In the genomic region with DNA sequence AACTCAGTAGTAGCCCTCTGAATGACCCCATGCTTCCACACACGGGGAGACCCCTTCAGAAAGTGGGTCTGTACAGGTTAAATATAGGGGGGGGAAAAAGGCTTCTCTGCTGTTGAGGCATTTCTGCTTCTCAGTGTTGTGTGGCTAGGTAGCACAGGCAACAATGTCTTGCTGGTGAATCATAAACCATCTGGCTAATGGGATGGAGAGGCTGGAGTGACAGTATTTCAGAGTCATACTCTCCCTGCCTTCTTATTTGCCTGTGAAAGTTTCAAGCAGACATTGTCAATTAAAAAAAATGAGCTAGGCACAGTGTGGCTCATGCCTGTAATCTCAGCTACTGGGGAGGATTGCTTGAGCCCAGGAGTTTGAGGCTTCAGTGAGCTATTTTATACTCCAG, we compare ENCODE assay signal across 10 cellular contexts. TPM values are rescaled to one million over a fixed set of nuclear protein-coding genes. Genes with fewer than 3 reads are reported as not detected.
DNase-seq lines count a peak whose midpoint lies in the region; ATAC-seq and TF ChIP-seq lines count a peak whose summit lies in the region.
"Had no signal": no experiment of that assay in that cellular context is flagged by ENCODE, and none has a peak within 500 bp of the region (broad histone marks: within the 10 kb centered on the region; RNA-seq: fewer than 3 reads in every experiment).

No MANE protein-coding gene starts in this region.

- peak overlapping the region; percentile 50 for H3K27ac Mint-ChIP-seq in activated CD8-positive, alpha-beta T cell treated with anti-CD3 and anti-CD28 coated beads for 36 hours
- no peak overlapping the region for H3K27ac Mint-ChIP-seq in activated CD8-positive, alpha-beta T cell treated with anti-CD3 and anti-CD28 coated beads, Interleukin-2, amount 10 ng/mL, durations not matched to agents 7 days and 5 days
- H3K27ac Mint-ChIP-seq in IgD-negative memory B cell: peak overlapping the region; percentile 3 to 46 (median 17)
- H3K27ac Mint-ChIP-seq in naive thymus-derived CD8-positive, alpha-beta T cell: peak overlapping the region in 5 of 10 donors; percentile 20 to 75 (median 29)

- H3K4me1 Mint-ChIP-seq in activated CD8-positive, alpha-beta T cell treated with anti-CD3 and anti-CD28 coated beads for 36 hours (ENCODE audit: low read depth): peaks cover 21% of the 10 kb centered on the region
- no peaks in the 10 kb centered on the region for H3K4me1 Mint-ChIP-seq in activated CD8-positive, alpha-beta T cell treated with anti-CD3 and anti-CD28 coated beads, Interleukin-2, amount 10 ng/mL, durations not matched to agents 7 days and 5 days (ENCODE audit: low read depth)
- H3K4me1 Mint-ChIP-seq in IgD-negative memory B cell: peaks cover 5 to 11% (median 6%) of the 10 kb centered on the region in 3 donors
- peaks cover 14 to 19% (median 17%) of the 10 kb centered on the region in 4 donors for H3K4me1 Mint-ChIP-seq in naive thymus-derived CD8-positive, alpha-beta T cell

- intact Hi-C loops in activated CD8-positive, alpha-beta T cell treated with anti-CD3 and anti-CD28 coated beads for 36 hours (cut with micrococcal nuclease): no loop called here

- TF ChIP-seq CTCF in activated CD8-positive, alpha-beta T cell treated with anti-CD3 and anti-CD28 coated beads for 36 hours (IDR thresholded peaks at IDR 0.05): no peak
- TF ChIP-seq CTCF in epithelial cell of esophagus (IDR thresholded peaks at IDR 0.05; ENCODE audit: insufficient read depth, low read depth, low read length, missing control alignments): no peak

- ATAC-seq in activated CD8-positive, alpha-beta T cell treated with anti-CD3 and anti-CD28 coated beads for 36 hours: peak; percentile 56
- ATAC-seq in activated CD8-positive, alpha-beta T cell treated with anti-CD3 and anti-CD28 coated beads, Interleukin-2, amount 10 ng/mL, durations not matched to agents 7 days and 5 days: no peak
- no peak for ATAC-seq in naive thymus-derived CD8-positive, alpha-beta T cell

- peaks cover 9% of the 10 kb centered on the region for H3K9me3 Mint-ChIP-seq in activated CD8-positive, alpha-beta T cell treated with anti-CD3 and anti-CD28 coated beads for 36 hours
- H3K9me3 Mint-ChIP-seq in activated CD8-positive, alpha-beta T cell treated with anti-CD3 and anti-CD28 coated beads, Interleukin-2, amount 10 ng/mL, durations not matched to agents 7 days and 5 days (ENCODE audit: insufficient read depth): peaks cover 8% of the 10 kb centered on the region
- no peaks in the 10 kb centered on the region for H3K9me3 Mint-ChIP-seq in IgD-negative memory B cell
- peaks cover 0 to 2% (median 0%) of the 10 kb centered on the region in 9 donors for H3K9me3 Mint-ChIP-seq in naive thymus-derived CD8-positive, alpha-beta T cell

- no peaks in the 10 kb centered on the region for H3K27me3 Mint-ChIP-seq in activated CD8-positive, alpha-beta T cell treated with anti-CD3 and anti-CD28 coated beads for 36 hours
- no peaks in the 10 kb centered on the region for H3K27me3 Mint-ChIP-seq in activated CD8-positive, alpha-beta T cell treated with anti-CD3 and anti-CD28 coated beads, Interleukin-2, amount 10 ng/mL, durations not matched to agents 7 days and 5 days (ENCODE audit: low read depth)
- no peaks in the 10 kb centered on the region for H3K27me3 Mint-ChIP-seq in IgD-negative memory B cell
- H3K27me3 Mint-ChIP-seq in naive thymus-derived CD8-positive, alpha-beta T cell: no peaks in the 10 kb centered on the region

- H3K4me3 ChIP-seq in epithelial cell of esophagus (ENCODE audit: low read length): no peak overlapping the region
- H3K4me3 ChIP-seq: thoracic aorta had no signal

- DNase-seq in activated CD8-positive, alpha-beta T cell treated with anti-CD3 and anti-CD28 coated beads for 36 hours: no peak
- no peak for DNase-seq in activated CD8-positive, alpha-beta T cell treated with anti-CD3 and anti-CD28 coated beads, Interleukin-2, amount 10 ng/mL, durations not matched to agents 7 days and 5 days
- peak; percentile 82 for DNase-seq in epithelial cell of esophagus (ENCODE audit: low read depth)
- DNase-seq in renal cortical epithelial cell (ENCODE audit: low read depth): peak; percentile 96
- no peak for DNase-seq in DMS153 treated with DMSO at 0.1 percent for 48 hours (lab: John Stamatoyannopoulos, UW; ENCODE audit: unreplicated experiment)
- no peak for DNase-seq in naive thymus-derived CD8-positive, alpha-beta T cell
- no peak for DNase-seq in retina
- DNase-seq: NCI-H1092 had no signal

- no peak overlapping the region for H3K4me3 Mint-ChIP-seq in activated CD8-positive, alpha-beta T cell treated with anti-CD3 and anti-CD28 coated beads for 36 hours
- no peak overlapping the region for H3K4me3 Mint-ChIP-seq in activated CD8-positive, alpha-beta T cell treated with anti-CD3 and anti-CD28 coated beads, Interleukin-2, amount 10 ng/mL, durations not matched to agents 7 days and 5 days
- H3K4me3 Mint-ChIP-seq in IgD-negative memory B cell: no peak overlapping the region
- H3K4me3 Mint-ChIP-seq in naive thymus-derived CD8-positive, alpha-beta T cell: no peak overlapping the region

- peaks cover 57% of the 10 kb centered on the region for H3K36me3 Mint-ChIP-seq in activated CD8-positive, alpha-beta T cell treated with anti-CD3 and anti-CD28 coated beads for 36 hours (ENCODE audit: low read depth)
- peaks cover 50% of the 10 kb centered on the region for H3K36me3 Mint-ChIP-seq in activated CD8-positive, alpha-beta T cell treated with anti-CD3 and anti-CD28 coated beads, Interleukin-2, amount 10 ng/mL, durations not matched to agents 7 days and 5 days (ENCODE audit: low read depth)
- H3K36me3 Mint-ChIP-seq in IgD-negative memory B cell: peaks cover 10% of the 10 kb centered on the region
- H3K36me3 Mint-ChIP-seq in naive thymus-derived CD8-positive, alpha-beta T cell: peaks cover 13 to 74% (median 40%) of the 10 kb centered on the region in 3 donors

- POLR2A ChIA-PET in activated CD8-positive, alpha-beta T cell treated with anti-CD3 and anti-CD28 coated beads for 36 hours (lab: Charles Lee): interaction anchor here (1.0 to 1.4 kb wide), 2 partner anchors 17 to 38 kb away, joined by 3 to 4 read pairs; no protein-coding TSS in a partner anchor
- POLR2A ChIA-PET in activated CD8-positive, alpha-beta T cell treated with anti-CD3 and anti-CD28 coated beads, Interleukin-2, amount 10 ng/mL, durations not matched to agents 7 days and 5 days (lab: Charles Lee): interaction anchor here (0.6 kb wide), 1 partner anchor 193 kb away, joined by 3 read pairs; no protein-coding TSS in a partner anchor
- POLR2A ChIA-PET in naive thymus-derived CD8-positive, alpha-beta T cell (lab: Charles Lee): interaction anchor here (0.6 kb wide), 1 partner anchor 9 kb away, joined by 4 read pairs; no protein-coding TSS in a partner anchor

- CTCF ChIA-PET in activated CD8-positive, alpha-beta T cell treated with anti-CD3 and anti-CD28 coated beads for 36 hours (lab: Charles Lee): interaction anchor here (1.1 to 2.0 kb wide), 2 partner anchors 12 to 150 kb away, joined by 3 to 4 read pairs; no protein-coding TSS in a partner anchor
- CTCF ChIA-PET in activated CD8-positive, alpha-beta T cell treated with anti-CD3 and anti-CD28 coated beads, Interleukin-2, amount 10 ng/mL, durations not matched to agents 7 days and 5 days (lab: Charles Lee): interaction anchor here (1.0 kb wide), 2 partner anchors 12 to 96 kb away, joined by 3 read pairs; no protein-coding TSS in a partner anchor

RNA-seq across cellular contexts. Expression of gene FBXL22, which starts 14.2 kb away (rescaled TPM):
- under 1 TPM; 0.34 to 0.63 TPM for total RNA-seq in activated CD8-positive, alpha-beta T cell treated with anti-CD3 and anti-CD28 coated beads for 36 hours
- total RNA-seq in activated CD8-positive, alpha-beta T cell treated with anti-CD3 and anti-CD28 coated beads, Interleukin-2, amount 10 ng/mL, durations not matched to agents 7 days and 5 days: 1 to 10 TPM in 1 of 2 experiments, under 1 TPM in 1; 0.66 to 1.4 TPM
- polyA plus RNA-seq in IgD-negative memory B cell: 0.73 TPM
- 0.45 TPM in 1 of 2 replicates, not detected in the other for total RNA-seq in renal cortical epithelial cell
- 1 to 10 TPM; 2.1 to 2.7 TPM for total RNA-seq in naive thymus-derived CD8-positive, alpha-beta T cell
- polyA plus RNA-seq in naive thymus-derived CD8-positive, alpha-beta T cell: 1 to 10 TPM; 1.5 to 2.0 (median 1.6) TPM

Comparison
In these comparisons a context has a peak if more than half of its experiments do, and no peak if none do; other contexts are left out.
1. DNase-seq: peak in epithelial cell of esophagus (single experiment) and renal cortical epithelial cell (single experiment); none in activated CD8-positive, alpha-beta T cell treated with anti-CD3 and anti-CD28 coated beads for 36 hours (single experiment), activated CD8-positive, alpha-beta T cell treated with anti-CD3 and anti-CD28 coated beads, Interleukin-2, amount 10 ng/mL, durations not matched to agents 7 days and 5 days (single experiment), DMS153 treated with DMSO at 0.1 percent for 48 hours (single experiment), naive thymus-derived CD8-positive, alpha-beta T cell (0 of 10) and retina (single experiment).